8 cellular contexts compared by ENCODE assay signal in genomic region chr10:74213571-74214162, GRCh38.
DNase-seq lines count a peak whose midpoint lies in the region; ATAC-seq and TF ChIP-seq lines count a peak whose summit lies in the region.

No MANE protein-coding gene starts in this region.

- no peak for TF ChIP-seq EP300 in transverse colon (IDR thresholded peaks at IDR 0.05; ENCODE audit: low read depth)

- no peak overlapping the region for H3K4me2 ChIP-seq in hepatocyte

- H3K27ac ChIP-seq in hepatocyte (no peak overlapping the region), transverse colon (no peak overlapping the region), gastrocnemius medialis (no peak overlapping the region)

- no peaks in the 10 kb centered on the region for H3K9me3 Mint-ChIP-seq in activated naive CD4-positive, alpha-beta T cell treated with anti-CD3 and anti-CD28 coated beads, Interleukin-2, amount 50 U/mL, for 72 hours

- no peak overlapping the region for H3K27ac Mint-ChIP-seq in activated naive CD4-positive, alpha-beta T cell treated with anti-CD3 and anti-CD28 coated beads, Interleukin-2, amount 50 U/mL, for 72 hours

- peak; percentile 52 for TF ChIP-seq CTCF in hepatocyte (IDR thresholded peaks at IDR 0.05; ENCODE audit: poor library complexity)
- TF ChIP-seq CTCF in transverse colon (IDR thresholded peaks at IDR 0.05) = peak in 3 of 5 experiments; percentile 21 to 34 (median 34)
- TF ChIP-seq CTCF in gastrocnemius medialis (IDR thresholded peaks at IDR 0.05 in 4 of 5, conservative IDR thresholded peaks at IDR 0.05 in 1 of 5) = peak in 2 of 5 experiments; percentile 9 to 27

- in situ Hi-C loops in transverse colon (cut with MboI; ENCODE audit: low pct_ligation_motif_present in 1 of 4, low pct_unique_long_range_greater_than_20kb in 1 of 4, low sequenced_read_pairs in 3 of 4) (no loop called here), gastrocnemius medialis (cut with MboI; ENCODE audit: low sequenced_read_pairs in 4 of 4) (no loop called here)

- no peak for ATAC-seq in activated naive CD4-positive, alpha-beta T cell treated with anti-CD3 and anti-CD28 coated beads, Interleukin-2, amount 50 U/mL, for 72 hours
- no peak for ATAC-seq in gastrocnemius medialis

- DNase-seq in activated naive CD4-positive, alpha-beta T cell treated with Interleukin-2 at 50 U/mL for 16 hours = peak; percentile 53
- no peak for DNase-seq in activated naive CD4-positive, alpha-beta T cell treated with anti-CD3 and anti-CD28 coated beads, Interleukin-2, amount 50 U/mL, for 72 hours (ENCODE audit: low spot score in 2 of 2)
- peak; percentile 5 for DNase-seq in NCI-H748 treated with DMSO at 0.1 percent for 48 hours (lab: John Stamatoyannopoulos, UW)
- peak; percentile 50 for DNase-seq in activated naive CD4-positive, alpha-beta T cell treated with anti-CD3 and anti-CD28 coated beads, Interleukin-2, amount 50 U/mL, for 16 hours
- DNase-seq in hepatocyte (ENCODE audit: low spot score) = peak; percentile 18
- peak; percentile 25 for DNase-seq in transverse colon
- no peak for DNase-seq in inferior parietal cortex (ENCODE audit: extremely low spot score)
- no peak for DNase-seq in gastrocnemius medialis

- no peaks in the 10 kb centered on the region for H3K9me2 ChIP-seq in hepatocyte (replicated peaks; ENCODE audit: insufficient read depth)

- 67% methylated on average over 3 of the region's 3 CpGs for WGBS in hepatocyte (ENCODE audit: low lambda C conversion rate, missing lambda C conversion rate)
- WGBS in transverse colon (ENCODE audit: low coverage in 1 of 2), 2 donors = 62 to 64% methylated on average over 3 of the region's 3 CpGs

- H3K79me2 ChIP-seq in hepatocyte = peaks cover 44% of the 10 kb centered on the region

- H3K4me3 ChIP-seq in hepatocyte (no peak overlapping the region), transverse colon (no peak overlapping the region), gastrocnemius medialis (no peak overlapping the region)

- H3K9me3 ChIP-seq in hepatocyte (ENCODE audit: low read depth) (no peaks in the 10 kb centered on the region), transverse colon (no peaks in the 10 kb centered on the region), gastrocnemius medialis (no peaks in the 10 kb centered on the region)

- no peak overlapping the region for H2AFZ ChIP-seq in hepatocyte

- peaks cover 0 to 12% of the 10 kb centered on the region in 2 donors for H3K36me3 Mint-ChIP-seq in activated naive CD4-positive, alpha-beta T cell treated with anti-CD3 and anti-CD28 coated beads, Interleukin-2, amount 50 U/mL, for 72 hours

- no peak for TF ChIP-seq POLR2A in transverse colon (IDR thresholded peaks at IDR 0.05)
- no peak for TF ChIP-seq POLR2A in gastrocnemius medialis (IDR thresholded peaks at IDR 0.05)

- intact Hi-C loops in transverse colon (cut with DNase I; ENCODE audit: low total_unique reads) (no loop called here), gastrocnemius medialis (cut with DNase I; ENCODE audit: low total_unique reads) (no loop called here)

- no peaks in the 10 kb centered on the region for H4K20me1 ChIP-seq in hepatocyte (ENCODE audit: insufficient read depth, poor library complexity, severe bottlenecking)

- H3K4me1 ChIP-seq in hepatocyte (ENCODE audit: insufficient read depth) (no peaks in the 10 kb centered on the region), transverse colon (no peaks in the 10 kb centered on the region), gastrocnemius medialis (peaks cover 7 to 20% of the 10 kb centered on the region in 2 donors)

- H3K36me3 ChIP-seq in hepatocyte (replicated peaks; ENCODE audit: insufficient read depth, low read depth) (no peaks in the 10 kb centered on the region), transverse colon (no peaks in the 10 kb centered on the region), gastrocnemius medialis (no peaks in the 10 kb centered on the region)

- H3K27me3 ChIP-seq in hepatocyte = no peaks in the 10 kb centered on the region
- no peaks in the 10 kb centered on the region for H3K27me3 ChIP-seq in transverse colon
- H3K27me3 ChIP-seq in gastrocnemius medialis = no peaks in the 10 kb centered on the region

Comparison
In these comparisons a context has a peak if more than half of its experiments do, and no peak if none do; other contexts are left out.
1. DNase-seq: peak in activated naive CD4-positive, alpha-beta T cell treated with Interleukin-2 at 50 U/mL for 16 hours (single experiment), NCI-H748 treated with DMSO at 0.1 percent for 48 hours (single experiment), activated naive CD4-positive, alpha-beta T cell treated with anti-CD3 and anti-CD28 coated beads, Interleukin-2, amount 50 U/mL, for 16 hours (single experiment), hepatocyte (single experiment) and transverse colon (single experiment); none in activated naive CD4-positive, alpha-beta T cell treated with anti-CD3 and anti-CD28 coated beads, Interleukin-2, amount 50 U/mL, for 72 hours (0 of 2), inferior parietal cortex (single experiment) and gastrocnemius medialis (0 of 2).